Comparison of ENCODE assay signal across 13 cellular contexts in genomic region chr10:96667401-96667800, GRCh38.
"Had no signal": no experiment of that assay in that cellular context is flagged by ENCODE, and none has a peak within 500 bp of the region (broad histone marks: within the 10 kb centered on the region; RNA-seq: fewer than 3 reads in every experiment).

No MANE protein-coding gene starts in this region.

- H3K79me2 ChIP-seq: hepatocyte had no signal

- H3K27me3 ChIP-seq: cardiac muscle cell, hepatocyte, tibial nerve had no signal

- ATAC-seq: activated T-cell treated with anti-CD3 and anti-CD28 coated beads, Interleukin-2, amount 50 U/mL, for 4 hours had no signal

- H3K36me3 ChIP-seq: cardiac muscle cell, tibial nerve had no signal

- H3K4me3 ChIP-seq: cardiac muscle cell, hepatocyte, tibial nerve had no signal

- DNase-seq: activated CD4-positive, alpha-beta memory T cell treated with anti-CD3 and anti-CD28 coated beads for 36 hours; activated CD4-positive, CD25-positive, alpha-beta regulatory T cell treated with anti-CD3 and anti-CD28 coated beads, Interleukin-2, amount 50 U/mL, for 72 hours; activated gamma-delta T cell; activated naive CD8-positive, alpha-beta T cell treated with anti-CD3 and anti-CD28 coated beads for 36 hours; activated T-cell treated with anti-CD3 and anti-CD28 coated beads, Interleukin-2, amount 50 U/mL, for 4 hours; aorta; kidney glomerular epithelial cell; retina; stimulated activated CD4-positive, alpha-beta T cell treated with anti-CD3 and anti-CD28 coated beads, Interleukin-4, amount 100 ng/mL, for 4 hours; SW 1271 had no signal

- H3K9me3 ChIP-seq: tibial nerve had no signal

- H3K27ac ChIP-seq: cardiac muscle cell, hepatocyte, tibial nerve had no signal

- H2AFZ ChIP-seq: hepatocyte had no signal

- H3K4me2 ChIP-seq: hepatocyte had no signal
